In the genomic region with DNA sequence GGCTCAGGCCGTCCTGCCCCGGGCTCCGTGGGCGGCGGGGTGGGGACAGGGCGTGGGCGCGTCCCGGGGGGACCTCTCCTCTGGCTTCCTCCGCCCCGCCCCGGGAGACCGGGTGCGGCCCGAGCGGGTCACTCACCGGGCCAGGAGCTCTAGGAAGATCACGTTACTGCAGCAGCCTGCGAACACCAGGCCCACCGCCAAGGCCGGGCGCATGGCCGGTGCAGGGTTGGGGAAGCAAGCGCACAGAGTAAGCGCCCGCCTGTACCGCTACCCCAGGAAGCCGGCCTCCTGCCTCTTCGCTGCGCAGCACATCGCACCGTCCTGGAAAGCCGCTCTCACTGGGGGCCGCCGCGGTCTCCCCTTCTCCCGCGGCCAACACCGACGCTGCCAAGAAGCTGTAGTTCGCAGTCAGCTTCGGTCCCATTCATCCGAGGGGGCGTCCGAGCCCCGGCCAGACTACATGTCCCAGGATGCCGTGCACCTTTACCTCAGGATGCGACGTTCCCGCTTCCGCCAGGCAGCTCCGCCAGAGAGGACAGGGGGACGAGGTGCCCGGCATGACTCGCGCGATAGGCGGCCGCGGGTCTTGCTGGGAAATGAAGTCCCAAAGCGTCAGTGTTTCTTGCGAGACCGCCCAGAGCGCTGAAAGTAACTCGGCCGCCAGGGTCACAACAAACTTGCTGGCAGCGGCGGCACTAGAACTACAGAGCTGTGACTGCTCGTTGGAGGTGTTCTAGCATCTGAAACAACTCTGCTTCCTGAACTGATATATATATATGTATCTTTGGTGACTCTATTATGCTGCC, we compare ENCODE assay signal across 1 cellular context.
TF ChIP-seq lines count a peak whose summit lies in the region.

A gene with protein sequence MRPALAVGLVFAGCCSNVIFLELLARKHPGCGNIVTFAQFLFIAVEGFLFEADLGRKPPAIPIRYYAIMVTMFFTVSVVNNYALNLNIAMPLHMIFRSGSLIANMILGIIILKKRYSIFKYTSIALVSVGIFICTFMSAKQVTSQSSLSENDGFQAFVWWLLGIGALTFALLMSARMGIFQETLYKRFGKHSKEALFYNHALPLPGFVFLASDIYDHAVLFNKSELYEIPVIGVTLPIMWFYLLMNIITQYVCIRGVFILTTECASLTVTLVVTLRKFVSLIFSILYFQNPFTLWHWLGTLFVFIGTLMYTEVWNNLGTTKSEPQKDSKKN (minus strand): TSS at position 392 of the 806 bp plus-strand sequence. CDS start 179 bp downstream, at position 213.

TF ChIP-seq in HepG2, 621 proteins besides CTCF, POLR2A, EP300 and RAD21 (continued from another document and continues in another):
- TF ChIP-seq, protein P1, sequence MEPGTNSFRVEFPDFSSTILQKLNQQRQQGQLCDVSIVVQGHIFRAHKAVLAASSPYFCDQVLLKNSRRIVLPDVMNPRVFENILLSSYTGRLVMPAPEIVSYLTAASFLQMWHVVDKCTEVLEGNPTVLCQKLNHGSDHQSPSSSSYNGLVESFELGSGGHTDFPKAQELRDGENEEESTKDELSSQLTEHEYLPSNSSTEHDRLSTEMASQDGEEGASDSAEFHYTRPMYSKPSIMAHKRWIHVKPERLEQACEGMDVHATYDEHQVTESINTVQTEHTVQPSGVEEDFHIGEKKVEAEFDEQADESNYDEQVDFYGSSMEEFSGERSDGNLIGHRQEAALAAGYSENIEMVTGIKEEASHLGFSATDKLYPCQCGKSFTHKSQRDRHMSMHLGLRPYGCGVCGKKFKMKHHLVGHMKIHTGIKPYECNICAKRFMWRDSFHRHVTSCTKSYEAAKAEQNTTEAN (CRISPR knock-in tag; conservative IDR thresholded peaks at IDR 0.05), result no peak
- TF ChIP-seq DR1 (CRISPR knock-in tag; IDR thresholded peaks at IDR 0.05), result peak; percentile 73
- no peak for TF ChIP-seq CCAR2 (optimal IDR thresholded peaks at IDR 0.05; ENCODE audit: low read depth, low read length)
- TF ChIP-seq NR2F2 (IDR thresholded peaks at IDR 0.05; ENCODE audit: borderline replicate concordance, low read depth), result no peak
- no peak for TF ChIP-seq ZNF451 (CRISPR knock-in tag; IDR thresholded peaks at IDR 0.05)
- TF ChIP-seq, protein P2, sequence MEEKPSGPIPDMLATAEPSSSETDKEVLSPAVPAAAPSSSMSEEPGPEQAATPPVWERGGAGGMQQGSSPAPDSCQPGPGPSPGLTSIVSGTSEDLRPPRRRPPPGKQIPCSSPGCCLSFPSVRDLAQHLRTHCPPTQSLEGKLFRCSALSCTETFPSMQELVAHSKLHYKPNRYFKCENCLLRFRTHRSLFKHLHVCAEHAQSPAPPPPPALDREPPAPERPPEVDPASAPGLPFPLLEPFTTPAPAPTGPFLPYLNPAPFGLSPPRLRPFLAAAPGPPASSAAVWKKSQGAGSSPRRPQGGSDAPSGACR (CRISPR knock-in tag; IDR thresholded peaks at IDR 0.05), result no peak; the same call in 1 of the 2 replicates
- no peak for TF ChIP-seq ARNTL (CRISPR knock-in tag; IDR thresholded peaks at IDR 0.05)
- TF ChIP-seq, protein P3, sequence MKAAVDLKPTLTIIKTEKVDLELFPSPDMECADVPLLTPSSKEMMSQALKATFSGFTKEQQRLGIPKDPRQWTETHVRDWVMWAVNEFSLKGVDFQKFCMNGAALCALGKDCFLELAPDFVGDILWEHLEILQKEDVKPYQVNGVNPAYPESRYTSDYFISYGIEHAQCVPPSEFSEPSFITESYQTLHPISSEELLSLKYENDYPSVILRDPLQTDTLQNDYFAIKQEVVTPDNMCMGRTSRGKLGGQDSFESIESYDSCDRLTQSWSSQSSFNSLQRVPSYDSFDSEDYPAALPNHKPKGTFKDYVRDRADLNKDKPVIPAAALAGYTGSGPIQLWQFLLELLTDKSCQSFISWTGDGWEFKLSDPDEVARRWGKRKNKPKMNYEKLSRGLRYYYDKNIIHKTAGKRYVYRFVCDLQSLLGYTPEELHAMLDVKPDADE (CRISPR knock-in tag; IDR thresholded peaks at IDR 0.05), result no peak
- TF ChIP-seq ZZZ3 (CRISPR knock-in tag; IDR thresholded peaks at IDR 0.05; ENCODE audit: borderline replicate concordance), result no peak; the same call in 1 of the 2 replicates
- peak; percentile 66 for TF ChIP-seq FOSL2 (CRISPR knock-in tag; IDR thresholded peaks at IDR 0.05)
- TF ChIP-seq, protein P4, sequence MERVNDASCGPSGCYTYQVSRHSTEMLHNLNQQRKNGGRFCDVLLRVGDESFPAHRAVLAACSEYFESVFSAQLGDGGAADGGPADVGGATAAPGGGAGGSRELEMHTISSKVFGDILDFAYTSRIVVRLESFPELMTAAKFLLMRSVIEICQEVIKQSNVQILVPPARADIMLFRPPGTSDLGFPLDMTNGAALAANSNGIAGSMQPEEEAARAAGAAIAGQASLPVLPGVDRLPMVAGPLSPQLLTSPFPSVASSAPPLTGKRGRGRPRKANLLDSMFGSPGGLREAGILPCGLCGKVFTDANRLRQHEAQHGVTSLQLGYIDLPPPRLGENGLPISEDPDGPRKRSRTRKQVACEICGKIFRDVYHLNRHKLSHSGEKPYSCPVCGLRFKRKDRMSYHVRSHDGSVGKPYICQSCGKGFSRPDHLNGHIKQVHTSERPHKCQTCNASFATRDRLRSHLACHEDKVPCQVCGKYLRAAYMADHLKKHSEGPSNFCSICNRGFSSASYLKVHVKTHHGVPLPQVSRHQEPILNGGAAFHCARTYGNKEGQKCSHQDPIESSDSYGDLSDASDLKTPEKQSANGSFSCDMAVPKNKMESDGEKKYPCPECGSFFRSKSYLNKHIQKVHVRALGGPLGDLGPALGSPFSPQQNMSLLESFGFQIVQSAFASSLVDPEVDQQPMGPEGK (CRISPR knock-in tag; IDR thresholded peaks at IDR 0.05), result peak; percentile 89
- 0 out of 2 replicates have a peak, but pooled peaks have one; percentile 31 for TF ChIP-seq ZNF605 (CRISPR knock-in tag; IDR thresholded peaks at IDR 0.05)
- TF ChIP-seq, protein P5, sequence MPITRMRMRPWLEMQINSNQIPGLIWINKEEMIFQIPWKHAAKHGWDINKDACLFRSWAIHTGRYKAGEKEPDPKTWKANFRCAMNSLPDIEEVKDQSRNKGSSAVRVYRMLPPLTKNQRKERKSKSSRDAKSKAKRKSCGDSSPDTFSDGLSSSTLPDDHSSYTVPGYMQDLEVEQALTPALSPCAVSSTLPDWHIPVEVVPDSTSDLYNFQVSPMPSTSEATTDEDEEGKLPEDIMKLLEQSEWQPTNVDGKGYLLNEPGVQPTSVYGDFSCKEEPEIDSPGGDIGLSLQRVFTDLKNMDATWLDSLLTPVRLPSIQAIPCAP (CRISPR knock-in tag; IDR thresholded peaks at IDR 0.05; ENCODE audit: low read depth), result no peak
- TF ChIP-seq, protein P6, sequence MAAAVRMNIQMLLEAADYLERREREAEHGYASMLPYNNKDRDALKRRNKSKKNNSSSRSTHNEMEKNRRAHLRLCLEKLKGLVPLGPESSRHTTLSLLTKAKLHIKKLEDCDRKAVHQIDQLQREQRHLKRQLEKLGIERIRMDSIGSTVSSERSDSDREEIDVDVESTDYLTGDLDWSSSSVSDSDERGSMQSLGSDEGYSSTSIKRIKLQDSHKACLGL (CRISPR knock-in tag; IDR thresholded peaks at IDR 0.05), result peak; percentile 55; the same call in 1 of the 2 replicates
- TF ChIP-seq FLYWCH1 (CRISPR knock-in tag; IDR thresholded peaks at IDR 0.05), result no peak
- TF ChIP-seq ZFP36L2 (CRISPR knock-in tag; IDR thresholded peaks at IDR 0.05), result no peak
- no peak for TF ChIP-seq ZNF354B (CRISPR knock-in tag; IDR thresholded peaks at IDR 0.05)
- TF ChIP-seq, protein P7, sequence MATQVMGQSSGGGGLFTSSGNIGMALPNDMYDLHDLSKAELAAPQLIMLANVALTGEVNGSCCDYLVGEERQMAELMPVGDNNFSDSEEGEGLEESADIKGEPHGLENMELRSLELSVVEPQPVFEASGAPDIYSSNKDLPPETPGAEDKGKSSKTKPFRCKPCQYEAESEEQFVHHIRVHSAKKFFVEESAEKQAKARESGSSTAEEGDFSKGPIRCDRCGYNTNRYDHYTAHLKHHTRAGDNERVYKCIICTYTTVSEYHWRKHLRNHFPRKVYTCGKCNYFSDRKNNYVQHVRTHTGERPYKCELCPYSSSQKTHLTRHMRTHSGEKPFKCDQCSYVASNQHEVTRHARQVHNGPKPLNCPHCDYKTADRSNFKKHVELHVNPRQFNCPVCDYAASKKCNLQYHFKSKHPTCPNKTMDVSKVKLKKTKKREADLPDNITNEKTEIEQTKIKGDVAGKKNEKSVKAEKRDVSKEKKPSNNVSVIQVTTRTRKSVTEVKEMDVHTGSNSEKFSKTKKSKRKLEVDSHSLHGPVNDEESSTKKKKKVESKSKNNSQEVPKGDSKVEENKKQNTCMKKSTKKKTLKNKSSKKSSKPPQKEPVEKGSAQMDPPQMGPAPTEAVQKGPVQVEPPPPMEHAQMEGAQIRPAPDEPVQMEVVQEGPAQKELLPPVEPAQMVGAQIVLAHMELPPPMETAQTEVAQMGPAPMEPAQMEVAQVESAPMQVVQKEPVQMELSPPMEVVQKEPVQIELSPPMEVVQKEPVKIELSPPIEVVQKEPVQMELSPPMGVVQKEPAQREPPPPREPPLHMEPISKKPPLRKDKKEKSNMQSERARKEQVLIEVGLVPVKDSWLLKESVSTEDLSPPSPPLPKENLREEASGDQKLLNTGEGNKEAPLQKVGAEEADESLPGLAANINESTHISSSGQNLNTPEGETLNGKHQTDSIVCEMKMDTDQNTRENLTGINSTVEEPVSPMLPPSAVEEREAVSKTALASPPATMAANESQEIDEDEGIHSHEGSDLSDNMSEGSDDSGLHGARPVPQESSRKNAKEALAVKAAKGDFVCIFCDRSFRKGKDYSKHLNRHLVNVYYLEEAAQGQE (IDR thresholded peaks at IDR 0.05; ENCODE audit: borderline replicate concordance in 1 of 2, low read depth in 1 of 2, low read length in 2 of 2), result no peak
- 0 out of 2 replicates have a peak, but pooled peaks have one; percentile 20 for TF ChIP-seq ZFP36L1 (CRISPR knock-in tag; IDR thresholded peaks at IDR 0.05)
- TF ChIP-seq, protein P8, sequence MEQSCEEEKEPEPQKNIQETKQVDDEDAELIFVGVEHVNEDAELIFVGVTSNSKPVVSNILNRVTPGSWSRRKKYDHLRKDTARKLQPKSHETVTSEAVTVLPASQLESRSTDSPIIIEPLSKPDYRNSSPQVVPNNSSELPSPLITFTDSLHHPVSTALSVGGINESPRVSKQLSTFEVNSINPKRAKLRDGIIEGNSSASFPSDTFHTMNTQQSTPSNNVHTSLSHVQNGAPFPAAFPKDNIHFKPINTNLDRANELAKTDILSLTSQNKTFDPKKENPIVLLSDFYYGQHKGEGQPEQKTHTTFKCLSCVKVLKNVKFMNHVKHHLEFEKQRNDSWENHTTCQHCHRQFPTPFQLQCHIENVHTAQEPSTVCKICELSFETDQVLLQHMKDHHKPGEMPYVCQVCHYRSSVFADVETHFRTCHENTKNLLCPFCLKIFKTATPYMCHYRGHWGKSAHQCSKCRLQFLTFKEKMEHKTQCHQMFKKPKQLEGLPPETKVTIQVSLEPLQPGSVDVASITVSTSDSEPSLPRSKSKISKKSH (CRISPR knock-in tag; IDR thresholded peaks at IDR 0.05; ENCODE audit: borderline replicate concordance), result no peak
- TF ChIP-seq HOXA5 (CRISPR knock-in tag; IDR thresholded peaks at IDR 0.05), result 0 out of 2 replicates have a peak, but pooled peaks have one; percentile 28
- TF ChIP-seq SP4 (CRISPR knock-in tag; IDR thresholded peaks at IDR 0.05), result peak; percentile 62; the same call in 1 of the 2 replicates
- TF ChIP-seq HMGA1 (CRISPR knock-in tag; conservative IDR thresholded peaks at IDR 0.05), result no peak
- TF ChIP-seq ZBTB8A (CRISPR knock-in tag; IDR thresholded peaks at IDR 0.05; ENCODE audit: borderline replicate concordance, low read depth), result no peak
- TF ChIP-seq, protein P9, sequence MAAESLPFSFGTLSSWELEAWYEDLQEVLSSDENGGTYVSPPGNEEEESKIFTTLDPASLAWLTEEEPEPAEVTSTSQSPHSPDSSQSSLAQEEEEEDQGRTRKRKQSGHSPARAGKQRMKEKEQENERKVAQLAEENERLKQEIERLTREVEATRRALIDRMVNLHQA (CRISPR knock-in tag; IDR thresholded peaks at IDR 0.05), result no peak
- TF ChIP-seq ZNF761 (CRISPR knock-in tag; conservative IDR thresholded peaks at IDR 0.05), result peak; percentile 96
- TF ChIP-seq HOXA3 (CRISPR knock-in tag; IDR thresholded peaks at IDR 0.05), result peak; percentile 90; the same call in 1 of the 2 replicates
- TF ChIP-seq RFX5 (IDR thresholded peaks at IDR 0.05; ENCODE audit: low read depth, low read length), result no peak
- TF ChIP-seq, protein P10, sequence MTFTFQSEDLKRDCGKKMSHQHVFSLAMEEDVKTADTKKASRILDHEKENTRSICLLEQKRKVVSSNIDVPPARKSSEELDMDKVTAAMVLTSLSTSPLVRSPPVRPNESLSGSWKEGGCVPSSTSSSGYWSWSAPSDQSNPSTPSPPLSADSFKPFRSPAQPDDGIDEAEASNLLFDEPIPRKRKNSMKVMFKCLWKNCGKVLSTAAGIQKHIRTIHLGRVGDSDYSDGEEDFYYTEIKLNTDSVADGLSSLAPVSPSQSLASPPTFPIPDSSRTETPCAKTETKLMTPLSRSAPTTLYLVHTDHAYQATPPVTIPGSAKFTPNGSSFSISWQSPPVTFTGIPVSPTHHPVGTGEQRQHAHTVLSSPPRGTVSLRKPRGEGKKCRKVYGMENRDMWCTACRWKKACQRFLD (CRISPR knock-in tag; IDR thresholded peaks at IDR 0.05; ENCODE audit: borderline replicate concordance), result 0 out of 2 replicates have a peak, but pooled peaks have one; percentile 53
- peak; percentile 92 for TF ChIP-seq KMT2A (CRISPR knock-in tag; IDR thresholded peaks at IDR 0.05)
- TF ChIP-seq ZSCAN9 (CRISPR knock-in tag; IDR thresholded peaks at IDR 0.05; ENCODE audit: borderline replicate concordance), result no peak
- no peak for TF ChIP-seq MBD4 (IDR thresholded peaks at IDR 0.05; ENCODE audit: borderline replicate concordance, low read length)
- TF ChIP-seq SMAD3 (CRISPR knock-in tag; IDR thresholded peaks at IDR 0.05), result no peak
- TF ChIP-seq RAD51 (IDR thresholded peaks at IDR 0.05; ENCODE audit: borderline replicate concordance), result no peak
- no peak for TF ChIP-seq ZNF746 (CRISPR knock-in tag; IDR thresholded peaks at IDR 0.05)
- TF ChIP-seq ZSCAN31 (CRISPR knock-in tag; IDR thresholded peaks at IDR 0.05; ENCODE audit: low read depth), result peak; percentile 19; the same call in 1 of the 2 replicates
- TF ChIP-seq, protein P11, sequence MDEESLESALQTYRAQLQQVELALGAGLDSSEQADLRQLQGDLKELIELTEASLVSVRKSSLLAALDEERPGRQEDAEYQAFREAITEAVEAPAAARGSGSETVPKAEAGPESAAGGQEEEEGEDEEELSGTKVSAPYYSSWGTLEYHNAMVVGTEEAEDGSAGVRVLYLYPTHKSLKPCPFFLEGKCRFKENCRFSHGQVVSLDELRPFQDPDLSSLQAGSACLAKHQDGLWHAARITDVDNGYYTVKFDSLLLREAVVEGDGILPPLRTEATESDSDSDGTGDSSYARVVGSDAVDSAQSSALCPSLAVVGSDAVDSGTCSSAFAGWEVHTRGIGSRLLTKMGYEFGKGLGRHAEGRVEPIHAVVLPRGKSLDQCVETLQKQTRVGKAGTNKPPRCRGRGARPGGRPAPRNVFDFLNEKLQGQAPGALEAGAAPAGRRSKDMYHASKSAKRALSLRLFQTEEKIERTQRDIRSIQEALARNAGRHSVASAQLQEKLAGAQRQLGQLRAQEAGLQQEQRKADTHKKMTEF (CRISPR knock-in tag; IDR thresholded peaks at IDR 0.05), result peak; percentile 93
- no peak for TF ChIP-seq ZNF572 (CRISPR knock-in tag; IDR thresholded peaks at IDR 0.05)
- TF ChIP-seq, protein P12, sequence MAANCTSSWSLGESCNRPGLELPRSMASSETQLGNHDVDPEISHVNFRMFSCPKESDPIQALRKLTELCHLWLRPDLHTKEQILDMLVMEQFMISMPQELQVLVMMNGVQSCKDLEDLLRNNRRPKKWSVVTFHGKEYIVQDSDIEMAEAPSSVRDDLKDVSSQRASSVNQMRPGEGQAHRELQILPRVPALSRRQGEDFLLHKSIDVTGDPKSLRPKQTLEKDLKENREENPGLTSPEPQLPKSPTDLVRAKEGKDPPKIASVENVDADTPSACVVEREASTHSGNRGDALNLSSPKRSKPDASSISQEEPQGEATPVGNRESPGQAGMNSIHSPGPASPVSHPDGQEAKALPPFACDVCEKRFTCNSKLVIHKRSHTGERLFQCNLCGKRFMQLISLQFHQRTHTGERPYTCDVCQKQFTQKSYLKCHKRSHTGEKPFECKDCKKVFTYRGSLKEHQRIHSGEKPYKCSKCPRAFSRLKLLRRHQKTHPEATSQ (CRISPR knock-in tag; IDR thresholded peaks at IDR 0.05; ENCODE audit: borderline replicate concordance), result no peak
- TF ChIP-seq PPARG (CRISPR knock-in tag; conservative IDR thresholded peaks at IDR 0.05), result no peak
